14 cellular contexts compared by ENCODE assay signal in genomic region chr1:228668553-228669400, GRCh38.
DNase-seq lines count a peak whose midpoint lies in the region; ATAC-seq, FAIRE-seq and TF ChIP-seq lines count a peak whose summit lies in the region.
"Had no signal": no experiment of that assay in that cellular context is flagged by ENCODE, and none has a peak within 500 bp of the region (broad histone marks: within the 10 kb centered on the region; RNA-seq: fewer than 3 reads in every experiment).

No MANE protein-coding gene starts in this region.

- ATAC-seq in stimulated activated naive CD8-positive, alpha-beta T cell treated with anti-CD3 and anti-CD28 coated beads, Interleukin-15, amount 100 ng/mL, for 72 hours = peak; percentile 46
- ATAC-seq in stimulated activated naive CD8-positive, alpha-beta T cell treated with anti-CD3 and anti-CD28 coated beads, Interleukin-15, Interleukin-2, amounts not matched to agents 100 U/mL and 50 U/mL, for 24 hours = no peak
- peak; percentile 35; the same call in 1 of the 2 replicates for ATAC-seq in PC-3
- ATAC-seq in gastroesophageal sphincter = peak; percentile 70
- ATAC-seq: HCT116 had no signal

- H3K4me2 ChIP-seq in PC-3 (ENCODE audit: low read length) = no peak overlapping the region

- TF ChIP-seq POLR2A in gastroesophageal sphincter (IDR thresholded peaks at IDR 0.05) = no peak

- BruUV-seq in PC-3 (replicated peaks; lab: Mats Ljungman, UMichigan) = no TSS peak

- H3K9ac ChIP-seq in PC-3 (ENCODE audit: low read length) = no peak overlapping the region

- peaks cover 5% of the 10 kb centered on the region for H3K27me3 Mint-ChIP-seq in stimulated activated naive CD8-positive, alpha-beta T cell treated with anti-CD3 and anti-CD28 coated beads, Interleukin-15, amount 100 ng/mL, for 72 hours
- H3K27me3 Mint-ChIP-seq: stimulated activated naive CD8-positive, alpha-beta T cell treated with anti-CD3 and anti-CD28 coated beads, Interleukin-15, Interleukin-2, amounts not matched to agents 100 ng/mL and 50 ng/mL, for 24 hours had no signal

- H3K27me3 ChIP-seq in PC-3 (ENCODE audit: low read length) (no peaks in the 10 kb centered on the region), gastroesophageal sphincter (peaks cover 3% of the 10 kb centered on the region)

- no peaks in the 10 kb centered on the region for H3F3A ChIP-seq in PC-3 (ENCODE audit: low read length, unreplicated experiment)

- 63 to 67% methylated on average over 2 to 3 of the region's 5 CpGs for WGBS in gastroesophageal sphincter (ENCODE audit: low coverage in 1 of 2), 2 donors

- no peak for DNase-seq in stimulated activated naive CD8-positive, alpha-beta T cell treated with anti-CD3 and anti-CD28 coated beads, Interleukin-15, amount 100 ng/mL, for 72 hours
- DNase-seq in stimulated activated naive CD8-positive, alpha-beta T cell treated with anti-CD3 and anti-CD28 coated beads, Interleukin-15, Interleukin-2, amounts not matched to agents 100 U/mL and 50 U/mL, for 24 hours = no peak
- DNase-seq in PC-3 = no peak
- DNase-seq in RCC 7860 (ENCODE audit: low spot score) = no peak
- no peak for DNase-seq in OCI-M2 (lab: John Stamatoyannopoulos, UW; ENCODE audit: unreplicated experiment)
- DNase-seq in A172 (ENCODE audit: low spot score) = no peak
- DNase-seq in stimulated activated CD4-positive, alpha-beta T cell treated with anti-CD3 and anti-CD28 coated beads, Interleukin-4, amount 100 ng/mL, for 1 hour = no peak
- DNase-seq: kidney had no signal

- no peak overlapping the region for H2AFZ ChIP-seq in PC-3 (ENCODE audit: low read length)

- POLR2A ChIA-PET in PC-3 (lab: Charles Lee; ENCODE audit: unreplicated experiment) = interaction anchor here (0.7 kb wide), 1 partner anchor 9 kb away, joined by 3 read pairs; no protein-coding TSS in a partner anchor

- intact Hi-C loops in PC-3 (cut with micrococcal nuclease) = no loop called here

- no peaks in the 10 kb centered on the region for H3K9me3 Mint-ChIP-seq in stimulated activated naive CD8-positive, alpha-beta T cell treated with anti-CD3 and anti-CD28 coated beads, Interleukin-15, amount 100 ng/mL, for 72 hours
- H3K9me3 Mint-ChIP-seq: stimulated activated naive CD8-positive, alpha-beta T cell treated with anti-CD3 and anti-CD28 coated beads, Interleukin-15, Interleukin-2, amounts not matched to agents 100 ng/mL and 50 ng/mL, for 24 hours had no signal

- H3K4me1 ChIP-seq in PC-3 (ENCODE audit: insufficient read depth, low read length) = peaks cover 4% of the 10 kb centered on the region; the same call in 1 of the 2 replicates
- peaks cover 0 to 9% (median 0%) of the 10 kb centered on the region in 3 donors for H3K4me1 ChIP-seq in gastroesophageal sphincter

- H3K9me2 ChIP-seq in PC-3 (replicated peaks; ENCODE audit: low read length) = no peaks in the 10 kb centered on the region

- CTCF ChIA-PET in PC-3 (lab: Charles Lee) = no interaction called here

- H3K4me3 ChIP-seq in PC-3 (ENCODE audit: low read length) (no peak overlapping the region), gastroesophageal sphincter (no peak overlapping the region)

- H3K27ac Mint-ChIP-seq in stimulated activated naive CD8-positive, alpha-beta T cell treated with anti-CD3 and anti-CD28 coated beads, Interleukin-15, amount 100 ng/mL, for 72 hours = no peak overlapping the region
- H3K27ac Mint-ChIP-seq: stimulated activated naive CD8-positive, alpha-beta T cell treated with anti-CD3 and anti-CD28 coated beads, Interleukin-15, Interleukin-2, amounts not matched to agents 100 ng/mL and 50 ng/mL, for 24 hours had no signal

- H3K36me3 ChIP-seq in PC-3 (ENCODE audit: low read depth, low read length) (no peaks in the 10 kb centered on the region), gastroesophageal sphincter (no peaks in the 10 kb centered on the region)

- no peak for FAIRE-seq in RCC 7860 (lab: Jason Lieb, UNC)
- FAIRE-seq: GM19239, kidney, TTC549 had no signal

- TF ChIP-seq EP300 in gastroesophageal sphincter (IDR thresholded peaks at IDR 0.05) = no peak

- TF ChIP-seq CTCF in PC-3 (conservative IDR thresholded peaks at IDR 0.05; ENCODE audit: low read depth, low read length) (no peak), gastroesophageal sphincter (IDR thresholded peaks at IDR 0.05) (no peak)

- H3K9me3 ChIP-seq in PC-3 (ENCODE audit: low read length) (no peaks in the 10 kb centered on the region), gastroesophageal sphincter (no peaks in the 10 kb centered on the region)

- no peaks in the 10 kb centered on the region for H3K79me2 ChIP-seq in PC-3 (ENCODE audit: low read length)

- no peak overlapping the region for H3K4me3 Mint-ChIP-seq in stimulated activated naive CD8-positive, alpha-beta T cell treated with anti-CD3 and anti-CD28 coated beads, Interleukin-15, amount 100 ng/mL, for 72 hours
- H3K4me3 Mint-ChIP-seq: stimulated activated naive CD8-positive, alpha-beta T cell treated with anti-CD3 and anti-CD28 coated beads, Interleukin-15, Interleukin-2, amounts not matched to agents 100 ng/mL and 50 ng/mL, for 24 hours had no signal

- no peaks in the 10 kb centered on the region for H3K4me1 Mint-ChIP-seq in stimulated activated naive CD8-positive, alpha-beta T cell treated with anti-CD3 and anti-CD28 coated beads, Interleukin-15, amount 100 ng/mL, for 72 hours

- H4K20me1 ChIP-seq in PC-3 (ENCODE audit: low read length) = no peaks in the 10 kb centered on the region

- H3K27ac ChIP-seq in PC-3 (ENCODE audit: low read length) (no peak overlapping the region), gastroesophageal sphincter (peak overlapping the region in 1 of 4 donors; percentile 22)
- H3K27ac ChIP-seq: C4-2B had no signal
